ENCODE assay signal across 8 cellular contexts in genomic region chr5:57176350-57176857, GRCh38. TPM values are rescaled to one million over a fixed set of nuclear protein-coding genes. Genes with fewer than 3 reads are reported as not detected.
DNase-seq lines count a peak whose midpoint lies in the region; ATAC-seq and TF ChIP-seq lines count a peak whose summit lies in the region.

No MANE protein-coding gene starts in this region.

- H3K27me3 Mint-ChIP-seq in activated naive CD4-positive, alpha-beta T cell treated with anti-CD3 and anti-CD28 coated beads, Interleukin-2, amount 50 U/mL, for 24 hours = no peaks in the 10 kb centered on the region

- peak overlapping the region; percentile 99 for H3K27ac ChIP-seq in VCaP

- H3K4me1 Mint-ChIP-seq in activated naive CD4-positive, alpha-beta T cell treated with anti-CD3 and anti-CD28 coated beads, Interleukin-2, amount 50 U/mL, for 24 hours = peaks cover 64% of the 10 kb centered on the region

- no peak for ATAC-seq in GM21737 (IDR thresholded peaks at IDR 0.05; ENCODE audit: unreplicated experiment)

- no peak for TF ChIP-seq CTCF in VCaP (conservative IDR thresholded peaks at IDR 0.05)
- TF ChIP-seq CTCF in foreskin fibroblast (IDR thresholded peaks at IDR 0.05; ENCODE audit: low read depth, low read length) = no peak

- DNase-seq in activated naive CD4-positive, alpha-beta T cell treated with Interleukin-2 at 50 U/mL for 16 hours = no peak
- peak; percentile 14 to 49 for DNase-seq in foreskin fibroblast
- DNase-seq in renal cortical epithelial cell (ENCODE audit: low read depth) = peak; percentile 86
- no peak for DNase-seq in HuH-7.5 (ENCODE audit: low spot score)
- no peak for DNase-seq in NCI-H2081 treated with DMSO at 0.1 percent for 48 hours (lab: John Stamatoyannopoulos, UW)

- H3K4me3 Mint-ChIP-seq in activated naive CD4-positive, alpha-beta T cell treated with anti-CD3 and anti-CD28 coated beads, Interleukin-2, amount 50 U/mL, for 24 hours = peak overlapping the region; percentile 94

- peak overlapping the region; percentile 98 for H3K27ac Mint-ChIP-seq in activated naive CD4-positive, alpha-beta T cell treated with anti-CD3 and anti-CD28 coated beads, Interleukin-2, amount 50 U/mL, for 24 hours

- peaks cover 36% of the 10 kb centered on the region for H3K36me3 Mint-ChIP-seq in activated naive CD4-positive, alpha-beta T cell treated with anti-CD3 and anti-CD28 coated beads, Interleukin-2, amount 50 U/mL, for 24 hours

- H3K9me3 Mint-ChIP-seq in activated naive CD4-positive, alpha-beta T cell treated with anti-CD3 and anti-CD28 coated beads, Interleukin-2, amount 50 U/mL, for 24 hours = no peaks in the 10 kb centered on the region

- H3K4me3 ChIP-seq in foreskin fibroblast (ENCODE audit: low read depth in 1 of 2, low read length in 2 of 2) = peak overlapping the region; percentile 92 to 95

RNA-seq across cellular contexts. Expression of gene GPBP1, which starts 2.5 kb away (rescaled TPM):
- total RNA-seq in renal cortical epithelial cell = 74.8 and 91.2 TPM in 2 replicates

Comparison
In these comparisons a context has a peak if more than half of its experiments do, and no peak if none do; other contexts are left out.
1. DNase-seq: peak in foreskin fibroblast (2 of 2) and renal cortical epithelial cell (single experiment); none in activated naive CD4-positive, alpha-beta T cell treated with Interleukin-2 at 50 U/mL for 16 hours (single experiment), HuH-7.5 (single experiment) and NCI-H2081 treated with DMSO at 0.1 percent for 48 hours (single experiment).